In the genomic region with DNA sequence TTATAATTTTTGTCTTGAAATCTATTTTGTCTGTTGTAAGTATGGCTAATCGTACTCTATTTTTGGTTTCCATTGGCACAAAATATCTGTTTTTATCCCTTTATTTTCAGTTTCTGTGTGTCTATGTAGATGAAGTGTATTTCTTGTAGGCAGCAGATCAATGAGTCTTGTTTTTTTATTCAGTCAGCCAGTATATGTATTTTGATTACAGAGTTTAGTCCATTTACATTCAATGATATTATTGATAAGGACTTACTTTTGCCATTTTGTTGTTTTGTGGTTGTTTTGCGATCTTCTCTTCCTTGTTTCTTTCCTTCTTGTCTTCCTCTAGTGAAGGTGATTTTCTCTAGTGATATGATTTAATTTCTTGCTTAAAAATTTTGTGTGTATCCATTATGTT, we compare ENCODE assay signal across 29 cellular contexts.
"Had no signal": no experiment of that assay in that cellular context is flagged by ENCODE, and none has a peak within 500 bp of the region (broad histone marks: within the 10 kb centered on the region; RNA-seq: fewer than 3 reads in every experiment).

No MANE protein-coding gene starts in this region.

- H3K27me3 Mint-ChIP-seq: stimulated activated memory B cell treated with anti-CD40 and anti-IgM and Interleukin-4, amounts not matched to agents 10 μg/mL and 1 μg/mL and 100 μg/mL, for 72 hours; stimulated activated naive B cell treated with anti-CD40 and anti-IgM and Interleukin-4, amounts not matched to agents 10 μg/mL and 1 μg/mL and 100 μg/mL, for 72 hours; stimulated activated naive CD8-positive, alpha-beta T cell treated with anti-CD3 and anti-CD28 coated beads, Interleukin-15, amount 100 ng/mL, for 72 hours; stimulated activated naive CD8-positive, alpha-beta T cell treated with anti-CD3 and anti-CD28 coated beads, Interleukin-15, Interleukin-2, amounts not matched to agents 100 ng/mL and 50 ng/mL, for 24 hours; type B pancreatic cell had no signal

- H3K4me1 ChIP-seq: stomach, suprapubic skin, testis, thyroid gland, tibial artery, tibial nerve, transverse colon, upper lobe of left lung, upper lobe of right lung, uterus, vagina had no signal

- H3K4me3 ChIP-seq: stomach, suprapubic skin, testis, thoracic aorta, thyroid gland, tibial artery, tibial nerve, transverse colon, upper lobe of left lung, upper lobe of right lung, uterus, vagina had no signal

- H3K4me3 Mint-ChIP-seq: stimulated activated effector memory CD8-positive, alpha-beta T cell treated with anti-CD3 and anti-CD28 coated beads, Interleukin-12 subunit alpha, Interleukin-12 subunit beta, amount 100 ng/mL, for 72 hours; stimulated activated memory B cell treated with anti-CD40 and anti-IgM and Interleukin-4, amounts not matched to agents 10 μg/mL and 1 μg/mL and 100 μg/mL, for 72 hours; stimulated activated naive B cell treated with anti-CD40 and anti-IgM and Interleukin-4, amounts not matched to agents 10 μg/mL and 1 μg/mL and 100 μg/mL, for 72 hours; stimulated activated naive CD8-positive, alpha-beta T cell treated with anti-CD3 and anti-CD28 coated beads, Interleukin-15, amount 100 ng/mL, for 72 hours; stimulated activated naive CD8-positive, alpha-beta T cell treated with anti-CD3 and anti-CD28 coated beads, Interleukin-15, Interleukin-2, amounts not matched to agents 100 ng/mL and 50 ng/mL, for 24 hours; type B pancreatic cell had no signal

- H3K27ac Mint-ChIP-seq: stimulated activated effector memory CD8-positive, alpha-beta T cell treated with anti-CD3 and anti-CD28 coated beads, Interleukin-12 subunit alpha, Interleukin-12 subunit beta, amount 100 ng/mL, for 72 hours; stimulated activated memory B cell treated with anti-CD40 and anti-IgM and Interleukin-4, amounts not matched to agents 10 μg/mL and 1 μg/mL and 100 μg/mL, for 72 hours; stimulated activated naive B cell treated with anti-CD40 and anti-IgM and Interleukin-4, amounts not matched to agents 10 μg/mL and 1 μg/mL and 100 μg/mL, for 72 hours; stimulated activated naive CD8-positive, alpha-beta T cell treated with anti-CD3 and anti-CD28 coated beads, Interleukin-15, amount 100 ng/mL, for 72 hours; stimulated activated naive CD8-positive, alpha-beta T cell treated with anti-CD3 and anti-CD28 coated beads, Interleukin-15, Interleukin-2, amounts not matched to agents 100 ng/mL and 50 ng/mL, for 24 hours; type B pancreatic cell had no signal

- H3K27me3 ChIP-seq: stomach, suprapubic skin, testis, thyroid gland, tibial artery, tibial nerve, transverse colon, upper lobe of left lung, upper lobe of right lung, uterus, vagina had no signal

- FAIRE-seq: urothelium cell line had no signal

- H3K36me3 ChIP-seq: stomach, suprapubic skin, thoracic aorta, thyroid gland, tibial artery, tibial nerve, transverse colon, upper lobe of left lung, upper lobe of right lung, uterus, vagina had no signal

- DNase-seq: stimulated activated CD4-positive, alpha-beta T cell treated with anti-CD3 and anti-CD28 coated beads, Interleukin-2, amount 100 ng/mL, for 48 hours; stimulated activated CD4-positive, alpha-beta T cell treated with anti-CD3 and anti-CD28 coated beads, Interleukin-4, amount 100 ng/mL, for 1 hour; stimulated activated CD4-positive, alpha-beta T cell treated with anti-CD3 and anti-CD28 coated beads, Interleukin-4, amount 100 ng/mL, for 24 hours; stimulated activated CD4-positive, alpha-beta T cell treated with anti-CD3 and anti-CD28 coated beads, Interleukin-4, amount 100 ng/mL, for 4 hours; stimulated activated CD8-positive, alpha-beta memory T cell treated with anti-CD3 and anti-CD28 coated beads, Interleukin-4, amount 100 ng/mL, for 48 hours; stimulated activated naive B cell treated with anti-CD40 and anti-IgM and Interleukin-4, amounts not matched to agents 10 μg/mL and 1 μg/mL and 100 μg/mL, for 72 hours; stimulated activated naive CD4-positive, alpha-beta T cell; stimulated activated naive CD4-positive, alpha-beta T cell treated with Interleukin-2 at 50 U/mL for 16 hours; stimulated activated naive CD8-positive, alpha-beta T cell treated with anti-CD3 and anti-CD28 coated beads, Interleukin-15, amount 100 ng/mL, for 72 hours; stimulated activated naive CD8-positive, alpha-beta T cell treated with anti-CD3 and anti-CD28 coated beads, Interleukin-15, Interleukin-2, amounts not matched to agents 100 U/mL and 50 U/mL, for 24 hours; stomach; substantia nigra; testis; thyroid gland; tibial artery; transverse colon; trophoblast cell; upper lobe of left lung; upper lobe of right lung; uterus had no signal

- ATAC-seq: stimulated activated effector memory CD8-positive, alpha-beta T cell treated with anti-CD3 and anti-CD28 coated beads, Interleukin-12 subunit alpha, Interleukin-12 subunit beta, amount 100 ng/mL, for 72 hours; stimulated activated memory B cell treated with anti-CD40 and anti-IgM and Interleukin-4, amounts not matched to agents 10 μg/mL and 1 μg/mL and 100 μg/mL, for 72 hours; stimulated activated naive B cell treated with anti-CD40 and anti-IgM and Interleukin-4, amounts not matched to agents 10 μg/mL and 1 μg/mL and 100 μg/mL, for 72 hours; stimulated activated naive CD8-positive, alpha-beta T cell treated with anti-CD3 and anti-CD28 coated beads, Interleukin-15, amount 100 ng/mL, for 72 hours; stimulated activated naive CD8-positive, alpha-beta T cell treated with anti-CD3 and anti-CD28 coated beads, Interleukin-15, Interleukin-2, amounts not matched to agents 100 U/mL and 50 U/mL, for 24 hours; upper lobe of right lung had no signal

- H3K36me3 Mint-ChIP-seq: stimulated activated effector memory CD8-positive, alpha-beta T cell treated with anti-CD3 and anti-CD28 coated beads, Interleukin-12 subunit alpha, Interleukin-12 subunit beta, amount 100 ng/mL, for 72 hours; type B pancreatic cell had no signal

- H3K4me1 Mint-ChIP-seq: stimulated activated effector memory CD8-positive, alpha-beta T cell treated with anti-CD3 and anti-CD28 coated beads, Interleukin-12 subunit alpha, Interleukin-12 subunit beta, amount 100 ng/mL, for 72 hours; stimulated activated memory B cell treated with anti-CD40 and anti-IgM and Interleukin-4, amounts not matched to agents 10 μg/mL and 1 μg/mL and 100 μg/mL, for 72 hours; stimulated activated naive CD8-positive, alpha-beta T cell treated with anti-CD3 and anti-CD28 coated beads, Interleukin-15, amount 100 ng/mL, for 72 hours had no signal

- H3K9me3 ChIP-seq: suprapubic skin, testis, thyroid gland, upper lobe of right lung, uterus, vagina had no signal

- H3K27ac ChIP-seq: stomach, suprapubic skin, testis, thoracic aorta, thyroid gland, tibial artery, tibial nerve, transverse colon, upper lobe of left lung, upper lobe of right lung, uterus, vagina had no signal
